Comparison of ENCODE assay signal across 21 cellular contexts in genomic region chr10:33241351-33241750, GRCh38.
DNase-seq lines count a peak whose midpoint lies in the region; ATAC-seq and TF ChIP-seq lines count a peak whose summit lies in the region.
"Had no signal": no experiment of that assay in that cellular context is flagged by ENCODE, and none has a peak within 500 bp of the region (broad histone marks: within the 10 kb centered on the region; RNA-seq: fewer than 3 reads in every experiment).

No MANE protein-coding gene starts in this region.

- peaks cover 56% of the 10 kb centered on the region for H3K4me1 ChIP-seq in osteoblast (ENCODE audit: insufficient read depth, low read length)

- ATAC-seq in GM21576 (IDR thresholded peaks at IDR 0.05; ENCODE audit: unreplicated experiment) (no peak), GM18519 (IDR thresholded peaks at IDR 0.05; ENCODE audit: low FRiP score, unreplicated experiment) (no peak)
- ATAC-seq: activated CD4-positive, alpha-beta T cell treated with anti-CD3 and anti-CD28 coated beads for 36 hours; esophagus mucosa; psoas muscle had no signal

- H2AFZ ChIP-seq in osteoblast (ENCODE audit: low read length) = no peak overlapping the region

- H3K9me3 ChIP-seq in osteoblast (ENCODE audit: low read depth, low read length) = no peaks in the 10 kb centered on the region
- H3K9me3 ChIP-seq: psoas muscle, spleen had no signal

- no peaks in the 10 kb centered on the region for H4K20me1 ChIP-seq in osteoblast (ENCODE audit: insufficient read depth, low read length)

- peak overlapping the region; percentile 88 for H3K27ac ChIP-seq in osteoblast (ENCODE audit: low read depth, low read length)
- H3K27ac ChIP-seq: psoas muscle, spleen had no signal

- no peaks in the 10 kb centered on the region for H3K27me3 ChIP-seq in osteoblast (ENCODE audit: insufficient read depth, low read length)
- H3K27me3 ChIP-seq: spleen had no signal

- peaks cover 12% of the 10 kb centered on the region for H3K79me2 ChIP-seq in osteoblast (ENCODE audit: insufficient read depth, low read length)

- TF ChIP-seq CTCF in choroid plexus epithelial cell (conservative IDR thresholded peaks at IDR 0.05; ENCODE audit: low read depth, low read length) (no peak), osteoblast (IDR thresholded peaks at IDR 0.05; ENCODE audit: extremely low read depth, low read depth, low read length) (no peak)

- peaks cover 36% of the 10 kb centered on the region for H3K36me3 ChIP-seq in osteoblast (ENCODE audit: insufficient read depth, low read length)

- no peak overlapping the region for H3K4me3 ChIP-seq in choroid plexus epithelial cell (ENCODE audit: low read depth, low read length)
- H3K4me3 ChIP-seq in osteoblast (ENCODE audit: insufficient read depth, low read length) = no peak overlapping the region
- H3K4me3 ChIP-seq: psoas muscle, spleen had no signal

- DNase-seq in DMS 273 treated with DMSO at 0.1 percent for 48 hours (lab: John Stamatoyannopoulos, UW) (peak; percentile 4), LHCN-M2 (ENCODE audit: low read depth) (peak; percentile 50), choroid plexus epithelial cell (ENCODE audit: low read depth) (peak; percentile 60), osteoblast (ENCODE audit: insufficient read length, low spot score, missing footprints) (no peak), GM03348 (ENCODE audit: low spot score) (no peak), pons (ENCODE audit: low spot score) (no peak)
- DNase-seq: activated CD4-positive, alpha-beta T cell treated with anti-CD3 and anti-CD28 coated beads for 36 hours; central memory CD4-positive, alpha-beta T cell; immature natural killer cell; KG1; mesendoderm; NCI-H1048; NCI-H2081; NCI-H510A; NK-92 treated with Interleukin-12 subunit alpha and Interleukin-12 subunit beta, amount 100 ng/mL, for 24 hours; psoas muscle; spleen; stimulated activated CD4-positive, alpha-beta T cell treated with anti-CD3 and anti-CD28 coated beads, Interleukin-4, amount 100 ng/mL, for 4 hours had no signal

- peak overlapping the region; percentile 3 for H3K4me2 ChIP-seq in osteoblast (ENCODE audit: insufficient read depth, low read length)

Comparison
In these comparisons a context has a peak if more than half of its experiments do, and no peak if none do; other contexts are left out.
1. DNase-seq: peak in DMS 273 treated with DMSO at 0.1 percent for 48 hours (single experiment), LHCN-M2 (single experiment) and choroid plexus epithelial cell (single experiment); none in osteoblast (single experiment), GM03348 (single experiment) and pons (single experiment).